Comparison of ENCODE assay signal across 1 cellular context in the genomic region with DNA sequence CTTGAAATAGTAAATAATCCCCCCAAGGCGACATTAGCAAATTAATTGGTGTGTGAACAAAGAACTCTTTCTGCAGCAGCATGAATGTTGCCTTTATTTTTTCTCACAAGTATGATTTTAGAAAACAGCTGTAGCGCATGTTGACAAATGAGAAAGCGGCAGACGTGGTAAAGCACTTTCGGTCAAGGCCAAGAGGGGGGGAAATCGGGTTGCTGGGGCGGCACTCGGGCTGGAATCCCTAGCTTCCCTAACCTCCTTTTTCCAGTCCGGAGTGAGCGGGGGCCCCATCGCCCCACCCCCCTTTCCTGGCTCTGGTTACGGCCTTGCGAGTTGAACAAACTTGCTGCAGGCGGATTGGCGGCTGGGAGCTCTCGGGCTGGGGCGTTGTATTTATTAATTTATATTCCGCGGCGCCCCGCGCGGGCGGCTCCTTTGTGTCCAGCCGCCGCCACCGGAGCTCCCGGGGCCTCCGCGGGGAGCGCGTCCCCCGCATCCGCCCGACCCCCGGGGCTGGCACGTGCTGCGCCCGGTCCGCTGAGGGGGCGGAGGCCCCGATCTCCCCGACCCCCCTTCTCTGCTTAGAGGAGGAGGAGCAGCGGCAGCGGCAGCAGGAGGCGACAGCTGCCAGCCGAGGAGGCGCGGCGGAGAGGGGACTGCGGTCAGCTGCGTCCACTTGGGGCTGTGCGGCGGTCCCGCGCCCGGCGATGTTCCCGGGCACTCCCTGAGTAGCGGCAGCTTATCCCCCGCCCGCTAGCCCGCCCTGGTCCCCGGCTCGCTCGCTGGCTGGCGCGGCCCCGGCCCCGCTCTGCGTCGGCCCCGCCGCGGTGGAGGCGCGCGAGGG.
TF ChIP-seq lines count a peak whose summit lies in the region.

A gene with protein sequence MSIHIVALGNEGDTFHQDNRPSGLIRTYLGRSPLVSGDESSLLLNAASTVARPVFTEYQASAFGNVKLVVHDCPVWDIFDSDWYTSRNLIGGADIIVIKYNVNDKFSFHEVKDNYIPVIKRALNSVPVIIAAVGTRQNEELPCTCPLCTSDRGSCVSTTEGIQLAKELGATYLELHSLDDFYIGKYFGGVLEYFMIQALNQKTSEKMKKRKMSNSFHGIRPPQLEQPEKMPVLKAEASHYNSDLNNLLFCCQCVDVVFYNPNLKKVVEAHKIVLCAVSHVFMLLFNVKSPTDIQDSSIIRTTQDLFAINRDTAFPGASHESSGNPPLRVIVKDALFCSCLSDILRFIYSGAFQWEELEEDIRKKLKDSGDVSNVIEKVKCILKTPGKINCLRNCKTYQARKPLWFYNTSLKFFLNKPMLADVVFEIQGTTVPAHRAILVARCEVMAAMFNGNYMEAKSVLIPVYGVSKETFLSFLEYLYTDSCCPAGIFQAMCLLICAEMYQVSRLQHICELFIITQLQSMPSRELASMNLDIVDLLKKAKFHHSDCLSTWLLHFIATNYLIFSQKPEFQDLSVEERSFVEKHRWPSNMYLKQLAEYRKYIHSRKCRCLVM (plus strand): TSS at position 607 of the 841 bp plus-strand sequence. CDS start 347 bp downstream, outside the sequence.

TF ChIP-seq in HepG2, 621 proteins besides CTCF, POLR2A, EP300 and RAD21 (continued from another document and continues in another):
- TF ChIP-seq, protein P1, sequence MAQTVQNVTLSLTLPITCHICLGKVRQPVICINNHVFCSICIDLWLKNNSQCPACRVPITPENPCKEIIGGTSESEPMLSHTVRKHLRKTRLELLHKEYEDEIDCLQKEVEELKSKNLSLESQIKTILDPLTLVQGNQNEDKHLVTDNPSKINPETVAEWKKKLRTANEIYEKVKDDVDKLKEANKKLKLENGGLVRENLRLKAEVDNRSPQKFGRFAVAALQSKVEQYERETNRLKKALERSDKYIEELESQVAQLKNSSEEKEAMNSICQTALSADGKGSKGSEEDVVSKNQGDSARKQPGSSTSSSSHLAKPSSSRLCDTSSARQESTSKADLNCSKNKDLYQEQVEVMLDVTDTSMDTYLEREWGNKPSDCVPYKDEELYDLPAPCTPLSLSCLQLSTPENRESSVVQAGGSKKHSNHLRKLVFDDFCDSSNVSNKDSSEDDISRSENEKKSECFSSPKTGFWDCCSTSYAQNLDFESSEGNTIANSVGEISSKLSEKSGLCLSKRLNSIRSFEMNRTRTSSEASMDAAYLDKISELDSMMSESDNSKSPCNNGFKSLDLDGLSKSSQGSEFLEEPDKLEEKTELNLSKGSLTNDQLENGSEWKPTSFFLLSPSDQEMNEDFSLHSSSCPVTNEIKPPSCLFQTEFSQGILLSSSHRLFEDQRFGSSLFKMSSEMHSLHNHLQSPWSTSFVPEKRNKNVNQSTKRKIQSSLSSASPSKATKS (CRISPR knock-in tag; IDR thresholded peaks at IDR 0.05), result no peak
- TF ChIP-seq, protein P2, sequence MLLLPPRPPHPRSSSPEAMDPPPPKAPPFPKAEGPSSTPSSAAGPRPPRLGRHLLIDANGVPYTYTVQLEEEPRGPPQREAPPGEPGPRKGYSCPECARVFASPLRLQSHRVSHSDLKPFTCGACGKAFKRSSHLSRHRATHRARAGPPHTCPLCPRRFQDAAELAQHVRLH (CRISPR knock-in tag; IDR thresholded peaks at IDR 0.05; ENCODE audit: borderline replicate concordance, low read depth), result peak; percentile 36; the same call in 1 of the 2 replicates
- TF ChIP-seq, protein P3, sequence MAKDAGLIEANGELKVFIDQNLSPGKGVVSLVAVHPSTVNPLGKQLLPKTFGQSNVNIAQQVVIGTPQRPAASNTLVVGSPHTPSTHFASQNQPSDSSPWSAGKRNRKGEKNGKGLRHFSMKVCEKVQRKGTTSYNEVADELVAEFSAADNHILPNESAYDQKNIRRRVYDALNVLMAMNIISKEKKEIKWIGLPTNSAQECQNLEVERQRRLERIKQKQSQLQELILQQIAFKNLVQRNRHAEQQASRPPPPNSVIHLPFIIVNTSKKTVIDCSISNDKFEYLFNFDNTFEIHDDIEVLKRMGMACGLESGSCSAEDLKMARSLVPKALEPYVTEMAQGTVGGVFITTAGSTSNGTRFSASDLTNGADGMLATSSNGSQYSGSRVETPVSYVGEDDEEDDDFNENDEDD (CRISPR knock-in tag; IDR thresholded peaks at IDR 0.05; ENCODE audit: borderline replicate concordance), result no peak
- TF ChIP-seq ZNF543 (CRISPR knock-in tag; IDR thresholded peaks at IDR 0.05), result no peak
- TF ChIP-seq, protein P4, sequence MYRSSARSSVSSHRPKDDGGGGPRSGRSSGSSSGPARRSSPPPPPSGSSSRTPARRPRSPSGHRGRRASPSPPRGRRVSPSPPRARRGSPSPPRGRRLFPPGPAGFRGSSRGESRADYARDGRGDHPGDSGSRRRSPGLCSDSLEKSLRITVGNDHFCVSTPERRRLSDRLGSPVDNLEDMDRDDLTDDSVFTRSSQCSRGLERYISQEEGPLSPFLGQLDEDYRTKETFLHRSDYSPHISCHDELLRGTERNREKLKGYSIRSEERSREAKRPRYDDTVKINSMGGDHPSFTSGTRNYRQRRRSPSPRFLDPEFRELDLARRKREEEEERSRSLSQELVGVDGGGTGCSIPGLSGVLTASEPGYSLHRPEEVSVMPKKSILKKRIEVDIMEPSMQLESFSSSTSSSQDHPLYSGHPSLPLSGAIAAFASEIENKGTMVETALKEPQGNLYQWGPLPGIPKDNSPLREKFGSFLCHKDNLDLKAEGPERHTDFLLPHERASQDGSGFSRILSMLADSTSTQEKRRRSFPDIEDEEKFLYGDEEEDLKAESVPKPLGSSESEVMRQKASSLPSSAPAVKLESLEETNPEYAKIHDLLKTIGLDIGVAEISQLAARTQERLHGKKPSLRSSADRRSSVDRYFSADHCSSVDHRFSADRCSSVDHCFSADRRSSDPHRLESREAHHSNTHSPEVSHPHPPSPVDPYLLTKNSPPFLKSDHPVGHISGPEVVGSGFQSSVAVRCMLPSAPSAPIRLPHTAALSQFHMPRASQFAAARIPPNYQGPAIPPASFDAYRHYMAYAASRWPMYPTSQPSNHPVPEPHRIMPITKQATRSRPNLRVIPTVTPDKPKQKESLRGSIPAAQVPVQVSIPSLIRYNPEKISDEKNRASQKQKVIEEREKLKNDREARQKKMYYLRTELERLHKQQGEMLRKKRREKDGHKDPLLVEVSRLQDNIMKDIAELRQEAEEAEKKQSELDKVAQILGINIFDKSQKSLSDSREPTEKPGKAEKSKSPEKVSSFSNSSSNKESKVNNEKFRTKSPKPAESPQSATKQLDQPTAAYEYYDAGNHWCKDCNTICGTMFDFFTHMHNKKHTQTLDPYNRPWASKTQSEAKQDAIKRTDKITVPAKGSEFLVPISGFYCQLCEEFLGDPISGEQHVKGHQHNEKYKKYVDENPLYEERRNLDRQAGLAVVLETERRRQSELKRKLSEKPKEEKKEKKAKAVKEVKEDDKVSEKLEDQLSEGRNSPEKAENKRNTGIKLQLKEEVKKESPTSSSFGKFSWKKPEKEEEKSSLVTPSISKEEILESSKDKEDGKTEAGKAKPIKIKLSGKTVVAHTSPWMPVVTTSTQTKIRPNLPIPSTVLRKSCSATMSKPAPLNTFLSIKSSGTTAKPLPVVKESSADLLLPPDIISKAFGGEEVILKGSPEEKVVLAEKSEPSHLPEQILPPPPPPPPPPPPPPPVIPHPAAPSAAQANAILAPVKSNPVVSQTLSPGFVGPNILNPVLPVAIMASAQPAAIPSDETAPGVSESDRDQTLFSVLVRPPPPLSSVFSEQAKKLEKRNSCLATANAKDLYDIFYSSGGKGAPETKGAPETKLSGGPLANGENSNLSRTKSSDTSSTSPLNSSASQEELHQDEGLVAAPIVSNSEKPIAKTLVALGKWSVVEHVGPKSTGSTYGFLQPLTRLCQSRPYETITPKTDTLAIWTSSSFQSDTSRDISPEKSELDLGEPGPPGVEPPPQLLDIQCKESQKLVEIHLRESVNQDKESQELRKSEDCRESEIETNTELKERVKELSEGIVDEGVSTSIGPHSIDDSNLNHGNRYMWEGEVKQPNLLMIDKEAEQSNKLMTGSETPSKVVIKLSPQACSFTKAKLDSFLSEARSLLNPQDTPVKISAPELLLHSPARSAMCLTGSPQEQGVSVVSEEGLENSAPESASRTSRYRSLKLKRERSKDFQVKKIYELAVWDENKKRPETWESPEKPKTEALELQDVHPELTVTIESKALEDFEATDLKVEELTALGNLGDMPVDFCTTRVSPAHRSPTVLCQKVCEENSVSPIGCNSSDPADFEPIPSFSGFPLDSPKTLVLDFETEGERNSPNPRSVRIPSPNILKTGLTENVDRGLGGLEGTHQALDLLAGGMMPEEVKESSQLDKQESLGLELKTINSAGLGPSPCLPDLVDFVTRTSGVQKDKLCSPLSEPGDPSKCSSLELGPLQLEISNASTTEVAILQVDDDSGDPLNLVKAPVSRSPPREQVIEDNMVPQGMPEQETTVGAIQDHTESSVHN (CRISPR knock-in tag; IDR thresholded peaks at IDR 0.05), result no peak
- no peak; the same call in 1 of the 2 replicates for TF ChIP-seq ZNF484 (CRISPR knock-in tag; IDR thresholded peaks at IDR 0.05; ENCODE audit: borderline replicate concordance, low read depth)
- TF ChIP-seq ZNF709 (CRISPR knock-in tag; IDR thresholded peaks at IDR 0.05), result no peak; the same call in 1 of the 2 replicates
- no peak for TF ChIP-seq TCF7 (IDR thresholded peaks at IDR 0.05; ENCODE audit: low read depth)
- TF ChIP-seq, protein P5, sequence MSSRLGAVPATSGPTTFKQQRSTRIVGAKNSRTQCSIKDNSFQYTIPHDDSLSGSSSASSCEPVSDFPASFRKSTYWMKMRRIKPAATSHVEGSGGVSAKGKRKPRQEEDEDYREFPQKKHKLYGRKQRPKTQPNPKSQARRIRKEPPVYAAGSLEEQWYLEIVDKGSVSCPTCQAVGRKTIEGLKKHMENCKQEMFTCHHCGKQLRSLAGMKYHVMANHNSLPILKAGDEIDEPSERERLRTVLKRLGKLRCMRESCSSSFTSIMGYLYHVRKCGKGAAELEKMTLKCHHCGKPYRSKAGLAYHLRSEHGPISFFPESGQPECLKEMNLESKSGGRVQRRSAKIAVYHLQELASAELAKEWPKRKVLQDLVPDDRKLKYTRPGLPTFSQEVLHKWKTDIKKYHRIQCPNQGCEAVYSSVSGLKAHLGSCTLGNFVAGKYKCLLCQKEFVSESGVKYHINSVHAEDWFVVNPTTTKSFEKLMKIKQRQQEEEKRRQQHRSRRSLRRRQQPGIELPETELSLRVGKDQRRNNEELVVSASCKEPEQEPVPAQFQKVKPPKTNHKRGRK (CRISPR knock-in tag; IDR thresholded peaks at IDR 0.05), result no peak
- TF ChIP-seq, protein P6, sequence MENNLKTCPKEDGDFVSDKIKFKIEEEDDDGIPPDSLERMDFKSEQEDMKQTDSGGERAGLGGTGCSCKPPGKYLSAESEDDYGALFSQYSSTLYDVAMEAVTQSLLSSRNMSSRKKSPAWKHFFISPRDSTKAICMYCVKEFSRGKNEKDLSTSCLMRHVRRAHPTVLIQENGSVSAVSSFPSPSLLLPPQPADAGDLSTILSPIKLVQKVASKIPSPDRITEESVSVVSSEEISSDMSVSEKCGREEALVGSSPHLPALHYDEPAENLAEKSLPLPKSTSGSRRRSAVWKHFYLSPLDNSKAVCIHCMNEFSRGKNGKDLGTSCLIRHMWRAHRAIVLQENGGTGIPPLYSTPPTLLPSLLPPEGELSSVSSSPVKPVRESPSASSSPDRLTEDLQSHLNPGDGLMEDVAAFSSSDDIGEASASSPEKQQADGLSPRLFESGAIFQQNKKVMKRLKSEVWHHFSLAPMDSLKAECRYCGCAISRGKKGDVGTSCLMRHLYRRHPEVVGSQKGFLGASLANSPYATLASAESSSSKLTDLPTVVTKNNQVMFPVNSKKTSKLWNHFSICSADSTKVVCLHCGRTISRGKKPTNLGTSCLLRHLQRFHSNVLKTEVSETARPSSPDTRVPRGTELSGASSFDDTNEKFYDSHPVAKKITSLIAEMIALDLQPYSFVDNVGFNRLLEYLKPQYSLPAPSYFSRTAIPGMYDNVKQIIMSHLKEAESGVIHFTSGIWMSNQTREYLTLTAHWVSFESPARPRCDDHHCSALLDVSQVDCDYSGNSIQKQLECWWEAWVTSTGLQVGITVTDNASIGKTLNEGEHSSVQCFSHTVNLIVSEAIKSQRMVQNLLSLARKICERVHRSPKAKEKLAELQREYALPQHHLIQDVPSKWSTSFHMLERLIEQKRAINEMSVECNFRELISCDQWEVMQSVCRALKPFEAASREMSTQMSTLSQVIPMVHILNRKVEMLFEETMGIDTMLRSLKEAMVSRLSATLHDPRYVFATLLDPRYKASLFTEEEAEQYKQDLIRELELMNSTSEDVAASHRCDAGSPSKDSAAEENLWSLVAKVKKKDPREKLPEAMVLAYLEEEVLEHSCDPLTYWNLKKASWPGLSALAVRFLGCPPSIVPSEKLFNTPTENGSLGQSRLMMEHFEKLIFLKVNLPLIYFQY (CRISPR knock-in tag; IDR thresholded peaks at IDR 0.05; ENCODE audit: borderline replicate concordance), result no peak
- 0 out of 2 replicates have a peak, but pooled peaks have one; percentile 64 for TF ChIP-seq ZNF841 (CRISPR knock-in tag; IDR thresholded peaks at IDR 0.05; ENCODE audit: borderline replicate concordance)
- TF ChIP-seq PHF21A (CRISPR knock-in tag; IDR thresholded peaks at IDR 0.05), result no peak
- TF ChIP-seq, protein P7, sequence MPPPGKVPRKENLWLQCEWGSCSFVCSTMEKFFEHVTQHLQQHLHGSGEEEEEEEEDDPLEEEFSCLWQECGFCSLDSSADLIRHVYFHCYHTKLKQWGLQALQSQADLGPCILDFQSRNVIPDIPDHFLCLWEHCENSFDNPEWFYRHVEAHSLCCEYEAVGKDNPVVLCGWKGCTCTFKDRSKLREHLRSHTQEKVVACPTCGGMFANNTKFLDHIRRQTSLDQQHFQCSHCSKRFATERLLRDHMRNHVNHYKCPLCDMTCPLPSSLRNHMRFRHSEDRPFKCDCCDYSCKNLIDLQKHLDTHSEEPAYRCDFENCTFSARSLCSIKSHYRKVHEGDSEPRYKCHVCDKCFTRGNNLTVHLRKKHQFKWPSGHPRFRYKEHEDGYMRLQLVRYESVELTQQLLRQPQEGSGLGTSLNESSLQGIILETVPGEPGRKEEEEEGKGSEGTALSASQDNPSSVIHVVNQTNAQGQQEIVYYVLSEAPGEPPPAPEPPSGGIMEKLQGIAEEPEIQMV (CRISPR knock-in tag; IDR thresholded peaks at IDR 0.05; ENCODE audit: low read depth), result no peak; the same call in none of the 2 replicates
- TF ChIP-seq ZNF230 (CRISPR knock-in tag; IDR thresholded peaks at IDR 0.05), result no peak
- no peak for TF ChIP-seq DR1 (CRISPR knock-in tag; IDR thresholded peaks at IDR 0.05)
- TF ChIP-seq POLR2AphosphoS5 (IDR thresholded peaks at IDR 0.05; ENCODE audit: low read depth, low read length), result no peak
